8 cellular contexts compared by ENCODE assay signal in genomic region chr7:131302876-131303707, GRCh38. TPM values are rescaled to one million over a fixed set of nuclear protein-coding genes. Genes with fewer than 3 reads are reported as not detected.
A peak's percentile ranks its signal among the peaks of the same experiment; 100 is the strongest.
DNase-seq lines count a peak whose midpoint lies in the region; ATAC-seq and TF ChIP-seq lines count a peak whose summit lies in the region.

No MANE protein-coding gene starts in this region.

- peaks cover 0 to 20% (median 0%) of the 10 kb centered on the region in 11 donors for H3K9me3 ChIP-seq in heart right ventricle
- no peaks in the 10 kb centered on the region for H3K9me3 ChIP-seq in suprapubic skin

- intact Hi-C loops in heart right ventricle (cut with DNase I) = loop anchor here in 9 of 10 donors (1.0 to 10.0 kb wide), 8 partner anchors 116 to 408 kb away; no protein-coding TSS in a partner anchor

- TF ChIP-seq EP300 in suprapubic skin (IDR thresholded peaks at IDR 0.05) = no peak

- ATAC-seq in heart right ventricle = peak; percentile 36 to 66 (median 49)
- ATAC-seq in HG03139 (IDR thresholded peaks at IDR 0.05; ENCODE audit: unreplicated experiment) = no peak
- no peak for ATAC-seq in HG03045 (IDR thresholded peaks at IDR 0.05; ENCODE audit: unreplicated experiment)

- WGBS in heart right ventricle, 2 donors = 74 to 79% methylated on average over 8 of the region's 8 CpGs
- WGBS in suprapubic skin = 68% methylated on average over 8 of the region's 8 CpGs

- peak; percentile 72 for DNase-seq in HPDE6-E6E7 (ENCODE audit: extremely low spot score)
- peak; percentile 9 for DNase-seq in activated T-cell treated with anti-CD3 and anti-CD28 coated beads for 1 hour (ENCODE audit: low read depth)
- peak in 1 of 2 donors; percentile 23 for DNase-seq in heart right ventricle
- DNase-seq in stimulated activated CD8-positive, alpha-beta memory T cell treated with anti-CD3 and anti-CD28 coated beads, Interleukin-15, amount 100 ng/mL, for 1 hour (ENCODE audit: low read depth) = peak; percentile 0
- DNase-seq in suprapubic skin (ENCODE audit: low spot score in 2 of 2) = no peak

- H3K4me1 ChIP-seq in heart right ventricle = peaks cover 0 to 40% (median 23%) of the 10 kb centered on the region in 9 donors
- H3K4me1 ChIP-seq in suprapubic skin = peaks cover 10% of the 10 kb centered on the region

- peak overlapping the region; percentile 24; the same call in 1 of the 2 replicates for H3K27ac ChIP-seq in C4-2B
- peak overlapping the region in 9 of 10 donors; percentile 3 to 78 (median 48) for H3K27ac ChIP-seq in heart right ventricle
- no peak overlapping the region for H3K27ac ChIP-seq in suprapubic skin

- TF ChIP-seq CTCF in C4-2B (conservative IDR thresholded peaks at IDR 0.05) (peak; percentile 80), heart right ventricle (IDR thresholded peaks at IDR 0.05) (peak in 8 of 9 donors; percentile 34 to 72 (median 59)), suprapubic skin (IDR thresholded peaks at IDR 0.05) (peak in 1 of 2 donors; percentile 5)

- H3K27me3 ChIP-seq in heart right ventricle = no peaks in the 10 kb centered on the region
- H3K27me3 ChIP-seq in suprapubic skin = no peaks in the 10 kb centered on the region

- H3K4me3 ChIP-seq in heart right ventricle (no peak overlapping the region), suprapubic skin (no peak overlapping the region)

- H3K36me3 ChIP-seq in heart right ventricle (no peaks in the 10 kb centered on the region), suprapubic skin (no peaks in the 10 kb centered on the region)

- TF ChIP-seq POLR2A in suprapubic skin (IDR thresholded peaks at IDR 0.05) = no peak

RNA-seq across cellular contexts. Expression of gene MKLN1, which starts 24.6 kb away (rescaled TPM):
- 10 to 100 TPM; 34.3 to 48.2 (median 44.8) TPM for total RNA-seq in heart right ventricle
- polyA plus RNA-seq in heart right ventricle = 10 to 100 TPM in 1 of 2 donors, 1 to 10 TPM in 1; 9.5 to 22.8 TPM
- 10 to 100 TPM; 32.9 to 76.0 (median 39.9) TPM for total RNA-seq in suprapubic skin

Comparison
In these comparisons a context has a peak if more than half of its experiments do, and no peak if none do; other contexts are left out.
1. DNase-seq: peak in HPDE6-E6E7 (single experiment), activated T-cell treated with anti-CD3 and anti-CD28 coated beads for 1 hour (single experiment) and stimulated activated CD8-positive, alpha-beta memory T cell treated with anti-CD3 and anti-CD28 coated beads, Interleukin-15, amount 100 ng/mL, for 1 hour (single experiment); none in suprapubic skin (0 of 2).
2. ATAC-seq: peak in heart right ventricle (8 of 8); none in HG03139 (single experiment) and HG03045 (single experiment).